36 cellular contexts compared by ENCODE assay signal in the genomic region with DNA sequence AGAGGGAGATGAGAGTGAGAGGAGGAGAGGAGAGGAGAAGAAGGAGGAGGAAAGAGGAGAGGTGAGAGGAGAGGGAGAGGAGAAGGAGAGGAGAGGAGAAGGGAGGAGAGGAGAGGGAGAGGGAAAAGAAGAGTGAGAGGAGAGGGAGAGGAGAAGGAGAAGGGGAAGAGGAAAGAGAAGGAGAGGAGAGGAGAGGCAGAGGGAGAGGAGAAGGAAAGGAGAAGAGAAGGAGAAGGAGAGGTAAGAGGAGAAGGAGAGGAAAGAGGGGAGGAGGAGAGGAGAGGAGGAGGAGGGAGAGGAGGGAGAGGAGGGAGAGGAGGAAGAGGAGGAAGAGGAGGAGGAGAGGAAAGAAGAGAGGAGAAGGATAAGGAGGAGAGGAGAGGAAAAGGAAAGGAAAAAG.
"Had no signal": no experiment of that assay in that cellular context is flagged by ENCODE, and none has a peak within 500 bp of the region (broad histone marks: within the 10 kb centered on the region; RNA-seq: fewer than 3 reads in every experiment).

No MANE protein-coding gene starts in this region.

- H3K9me3 ChIP-seq: adrenal gland, body of pancreas, breast epithelium had no signal

- H3K4me3 ChIP-seq: adrenal gland, body of pancreas, breast epithelium had no signal

- H3K27ac ChIP-seq: adrenal gland, body of pancreas, brain microvascular endothelial cell, VCaP had no signal

- H3K4me3 Mint-ChIP-seq: activated B cell treated with CpG ODN at 0.5 μM for 24 hours; activated CD4-positive, alpha-beta memory T cell treated with anti-CD3 and anti-CD28 coated beads for 36 hours; activated CD4-positive, alpha-beta T cell treated with anti-CD3 and anti-CD28 coated beads, Interleukin-2, amount 10 ng/mL, durations not matched to agents 24 days and 14 days; activated CD8-positive, alpha-beta T cell treated with anti-CD3 and anti-CD28 coated beads for 36 hours; activated naive CD4-positive, alpha-beta T cell treated with anti-CD3 and anti-CD28 coated beads for 36 hours; activated naive CD8-positive, alpha-beta T cell treated with anti-CD3 and anti-CD28 coated beads for 36 hours; activated T-cell treated with anti-CD3 and anti-CD28 coated beads, Interleukin-2, amount 50 U/mL, for 4 hours; activated T-cell treated with anti-CD3 and anti-CD28 coated beads, Interleukin-2, amount 50 U/mL, for 72 hours; activated T-helper 1 cell treated with anti-CD3 and anti-CD28 coated beads, Interleukin-12 subunit alpha, Interleukin-12 subunit beta, Interleukin-2, Interleukin-4 antibody, amounts not matched to agents 30 ng/mL and 10 ng/mL and 1 ng/mL, durations not matched to agents 14 hours and 24 hours and 36 hours; activated T-helper 17 cell treated with anti-CD3 and anti-CD28 coated beads, Interleukin-2, amount 50 U/mL, for 72 hours; T-helper 1 cell treated with Interleukin-12 subunit alpha and Interleukin-12 subunit beta and Interleukin-4 antibody, amounts not matched to agents 30 μg/mL and 1 μg/mL, for 36 hours; T-helper 2 cell treated with Interferon-gamma antibody and Interleukin-4, amounts not matched to agents 5 μg/mL and 100 μg/mL, for 36 hours had no signal

- H3K4me1 ChIP-seq: body of pancreas had no signal

- H3K27me3 ChIP-seq: adrenal gland, body of pancreas, brain microvascular endothelial cell, breast epithelium had no signal

- H3K9me3 Mint-ChIP-seq: activated B cell treated with CpG ODN at 0.5 μM for 24 hours; activated CD4-positive, alpha-beta memory T cell treated with anti-CD3 and anti-CD28 coated beads for 36 hours; activated CD4-positive, alpha-beta T cell treated with anti-CD3 and anti-CD28 coated beads, Interleukin-2, amount 10 ng/mL, durations not matched to agents 24 days and 14 days; activated CD8-positive, alpha-beta T cell treated with anti-CD3 and anti-CD28 coated beads for 36 hours; activated naive CD4-positive, alpha-beta T cell treated with anti-CD3 and anti-CD28 coated beads for 36 hours; activated naive CD4-positive, alpha-beta T cell treated with anti-CD3 and anti-CD28 coated beads, Interleukin-2, amount 50 U/mL, for 72 hours; activated naive CD8-positive, alpha-beta T cell treated with anti-CD3 and anti-CD28 coated beads for 36 hours; activated T-cell treated with anti-CD3 and anti-CD28 coated beads, Interleukin-2, amount 50 U/mL, for 4 hours; activated T-cell treated with anti-CD3 and anti-CD28 coated beads, Interleukin-2, amount 50 U/mL, for 72 hours; activated T-helper 1 cell treated with anti-CD3 and anti-CD28 coated beads, Interleukin-12 subunit alpha, Interleukin-12 subunit beta, Interleukin-2, Interleukin-4 antibody, amounts not matched to agents 30 ng/mL and 10 ng/mL and 1 ng/mL, durations not matched to agents 14 hours and 24 hours and 36 hours; activated T-helper 17 cell treated with anti-CD3 and anti-CD28 coated beads, Interleukin-2, amount 50 U/mL, for 72 hours; T-helper 1 cell treated with Interleukin-12 subunit alpha and Interleukin-12 subunit beta and Interleukin-4 antibody, amounts not matched to agents 30 μg/mL and 1 μg/mL, for 36 hours; T-helper 2 cell treated with Interferon-gamma antibody and Interleukin-4, amounts not matched to agents 5 μg/mL and 100 μg/mL, for 36 hours had no signal

- H3K36me3 ChIP-seq: brain microvascular endothelial cell, breast epithelium had no signal

- DNase-seq: activated B cell treated with CpG ODN at 0.5 μM for 24 hours; activated CD4-positive, alpha-beta memory T cell treated with anti-CD3 and anti-CD28 coated beads for 36 hours; activated CD4-positive, alpha-beta T cell treated with anti-CD3 and anti-CD28 coated beads for 4 hours; activated CD4-positive, alpha-beta T cell treated with anti-CD3 and anti-CD28 coated beads, Interleukin-2, amount 10 ng/mL, durations not matched to agents 24 days and 14 days; activated CD4-positive, alpha-beta T cell treated with anti-CD3 and anti-CD28 coated beads, Interleukin-2, amount 50 U/mL, for 1 hour; activated CD4-positive, alpha-beta T cell treated with anti-CD3 and anti-CD28 coated beads, Interleukin-2, amount 50 U/mL, for 4 hours; activated CD4-positive, CD25-positive, alpha-beta regulatory T cell treated with anti-CD3 and anti-CD28 coated beads, Interleukin-2, amount 50 U/mL, for 72 hours; activated CD8-positive, alpha-beta memory T cell treated with anti-CD3 and anti-CD28 coated beads, Interleukin-2, amount 50 U/mL, for 4 hours; activated CD8-positive, alpha-beta T cell treated with anti-CD3 and anti-CD28 coated beads for 36 hours; activated effector memory CD4-positive, alpha-beta T cell treated with anti-CD3 and anti-CD28 coated beads, Interleukin-2, amount 50 U/mL, for 16 hours; activated gamma-delta T cell treated with Interleukin-2 at 50 U/mL for 16 hours; activated naive CD4-positive, alpha-beta T cell; activated naive CD4-positive, alpha-beta T cell treated with anti-CD3 and anti-CD28 coated beads for 36 hours; activated naive CD4-positive, alpha-beta T cell treated with anti-CD3 and anti-CD28 coated beads, Interleukin-2, amount 50 U/mL, for 16 hours; activated naive CD8-positive, alpha-beta T cell treated with anti-CD3 and anti-CD28 coated beads for 36 hours; activated T-cell treated with anti-CD3 and anti-CD28 coated beads for 4 hours; activated T-cell treated with anti-CD3 and anti-CD28 coated beads, Interleukin-2, amount 50 U/mL, for 1 hour; activated T-cell treated with anti-CD3 and anti-CD28 coated beads, Interleukin-2, amount 50 U/mL, for 4 hours; activated T-cell treated with anti-CD3 and anti-CD28 coated beads, Interleukin-2, amount 50 U/mL, for 72 hours; amniotic stem cell; aorta; body of pancreas; brain microvascular endothelial cell; central memory CD4-positive, alpha-beta T cell; cerebellar nuclear complex; T-helper 1 cell; T-helper 2 cell; T-helper 9 cell had no signal

- H3K27ac Mint-ChIP-seq: activated B cell treated with CpG ODN at 0.5 μM for 24 hours; activated CD4-positive, alpha-beta memory T cell treated with anti-CD3 and anti-CD28 coated beads for 36 hours; activated CD4-positive, alpha-beta T cell treated with anti-CD3 and anti-CD28 coated beads, Interleukin-2, amount 10 ng/mL, durations not matched to agents 24 days and 14 days; activated CD8-positive, alpha-beta T cell treated with anti-CD3 and anti-CD28 coated beads for 36 hours; activated naive CD4-positive, alpha-beta T cell treated with anti-CD3 and anti-CD28 coated beads for 36 hours; activated naive CD8-positive, alpha-beta T cell treated with anti-CD3 and anti-CD28 coated beads for 36 hours; activated T-cell treated with anti-CD3 and anti-CD28 coated beads, Interleukin-2, amount 50 U/mL, for 72 hours; activated T-helper 1 cell treated with anti-CD3 and anti-CD28 coated beads, Interleukin-12 subunit alpha, Interleukin-12 subunit beta, Interleukin-2, Interleukin-4 antibody, amounts not matched to agents 30 ng/mL and 10 ng/mL and 1 ng/mL, durations not matched to agents 14 hours and 24 hours and 36 hours; activated T-helper 17 cell treated with anti-CD3 and anti-CD28 coated beads, Interleukin-2, amount 50 U/mL, for 72 hours; T-helper 1 cell treated with Interleukin-12 subunit alpha and Interleukin-12 subunit beta and Interleukin-4 antibody, amounts not matched to agents 30 μg/mL and 1 μg/mL, for 36 hours; T-helper 2 cell treated with Interferon-gamma antibody and Interleukin-4, amounts not matched to agents 5 μg/mL and 100 μg/mL, for 36 hours had no signal

- ATAC-seq: activated CD8-positive, alpha-beta T cell treated with anti-CD3 and anti-CD28 coated beads for 36 hours; activated naive CD4-positive, alpha-beta T cell treated with anti-CD3 and anti-CD28 coated beads, Interleukin-2, amount 50 U/mL, for 72 hours; activated T-cell treated with anti-CD3 and anti-CD28 coated beads, Interleukin-2, amount 50 U/mL, for 4 hours; activated T-cell treated with anti-CD3 and anti-CD28 coated beads, Interleukin-2, amount 50 U/mL, for 72 hours; activated T-helper 17 cell treated with anti-CD3 and anti-CD28 coated beads, Interleukin-2, amount 50 U/mL, for 72 hours; body of pancreas had no signal

- H3K4me1 Mint-ChIP-seq: activated B cell treated with CpG ODN at 0.5 μM for 24 hours; activated CD4-positive, alpha-beta T cell treated with anti-CD3 and anti-CD28 coated beads, Interleukin-2, amount 10 ng/mL, durations not matched to agents 24 days and 14 days; activated naive CD8-positive, alpha-beta T cell treated with anti-CD3 and anti-CD28 coated beads for 36 hours; activated T-helper 17 cell treated with anti-CD3 and anti-CD28 coated beads, Interleukin-2, amount 50 U/mL, for 72 hours had no signal

- H3K27me3 Mint-ChIP-seq: activated B cell treated with CpG ODN at 0.5 μM for 24 hours; activated CD4-positive, alpha-beta memory T cell treated with anti-CD3 and anti-CD28 coated beads for 36 hours; activated CD8-positive, alpha-beta T cell treated with anti-CD3 and anti-CD28 coated beads for 36 hours; activated naive CD8-positive, alpha-beta T cell treated with anti-CD3 and anti-CD28 coated beads for 36 hours; activated T-helper 17 cell treated with anti-CD3 and anti-CD28 coated beads, Interleukin-2, amount 50 U/mL, for 72 hours had no signal
